ENCODE assay signal across 18 cellular contexts in the genomic region with DNA sequence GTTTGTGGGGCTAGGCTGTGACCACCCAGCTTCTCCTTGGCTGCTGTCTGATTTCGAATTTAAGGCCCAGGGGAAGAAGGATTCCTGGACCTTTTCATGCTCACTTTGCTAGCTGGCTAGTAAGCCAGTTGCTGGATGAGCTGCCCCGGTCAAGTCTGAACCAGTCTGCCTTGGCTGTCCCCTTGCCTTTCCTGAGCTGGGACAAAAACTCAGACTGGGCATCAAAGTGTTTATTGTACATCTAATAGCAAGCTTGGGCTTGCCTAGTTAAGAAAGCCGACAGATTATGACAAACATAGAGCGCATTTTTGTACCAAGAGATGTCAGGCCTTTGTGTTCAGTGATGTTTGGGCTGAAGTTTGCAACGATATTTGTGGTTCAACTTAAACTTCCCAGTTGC. TPM values are rescaled to one million over a fixed set of nuclear protein-coding genes. Genes with fewer than 3 reads are reported as not detected.
A peak's percentile ranks its signal among the peaks of the same experiment; 100 is the strongest.
DNase-seq lines count a peak whose midpoint lies in the region; ATAC-seq and TF ChIP-seq lines count a peak whose summit lies in the region.
"Had no signal": no experiment of that assay in that cellular context is flagged by ENCODE, and none has a peak within 500 bp of the region (broad histone marks: within the 10 kb centered on the region; RNA-seq: fewer than 3 reads in every experiment).

No MANE protein-coding gene starts in this region.

- H3K79me1 ChIP-seq in mesendoderm (ENCODE audit: low read length) = no peaks in the 10 kb centered on the region

- no peak overlapping the region for H4K8ac ChIP-seq in mesendoderm (ENCODE audit: low read depth, low read length)

- no peak overlapping the region for H2BK15ac ChIP-seq in mesendoderm (replicated peaks; ENCODE audit: low read depth)

- H3K4me1 ChIP-seq in mesendoderm (ENCODE audit: control insufficient read depth, low read depth, low read length) = peaks cover 4% of the 10 kb centered on the region
- H3K4me1 ChIP-seq in thoracic aorta (ENCODE audit: control insufficient read depth in 1 of 2, low read depth in 2 of 2) = peaks cover 0 to 4% of the 10 kb centered on the region in 2 donors
- H3K4me1 ChIP-seq: BLaER1 treated with 17β-estradiol and CSF1 and Interleukin-3, amounts not matched to agents 10 nM and 100 nM; uterus had no signal

- H3K36me3 ChIP-seq in mesendoderm (ENCODE audit: control insufficient read depth, insufficient read depth, low read length) (no peaks in the 10 kb centered on the region), thoracic aorta (no peaks in the 10 kb centered on the region)
- H3K36me3 ChIP-seq: BLaER1 treated with 17β-estradiol and CSF1 and Interleukin-3, amounts not matched to agents 10 nM and 100 nM; spleen; uterus had no signal

- H3K56ac ChIP-seq in mesendoderm (ENCODE audit: low read length) = peak overlapping the region; percentile 25

- H4K5ac ChIP-seq in mesendoderm (ENCODE audit: low read length) = no peak overlapping the region

- no peak overlapping the region for H2AK5ac ChIP-seq in mesendoderm (ENCODE audit: low read length)

- intact Hi-C loops in left ventricle myocardium superior (cut with micrococcal nuclease) = no loop called here

- H2BK5ac ChIP-seq in mesendoderm (ENCODE audit: low read length) = no peak overlapping the region

- H3K4me3 ChIP-seq in mesendoderm (ENCODE audit: low read length) (no peak overlapping the region), thoracic aorta (peak overlapping the region; percentile 68)
- H3K4me3 ChIP-seq: BLaER1 treated with 17β-estradiol and CSF1 and Interleukin-3, amounts not matched to agents 10 nM and 100 nM; spleen; uterus had no signal

- peak overlapping the region; percentile 25 for H3K4me3 Mint-ChIP-seq in chondrocyte (ENCODE audit: unreplicated experiment)
- H3K4me3 Mint-ChIP-seq: activated CD4-positive, alpha-beta T cell treated with anti-CD3 and anti-CD28 coated beads, Interleukin-2, amount 10 ng/mL, durations not matched to agents 7 days and 5 days; activated naive CD8-positive, alpha-beta T cell treated with anti-CD3 and anti-CD28 coated beads, Interleukin-2, amount 50 U/mL, for 24 hours; naive thymus-derived CD4-positive, alpha-beta T cell had no signal

- no peak overlapping the region for H3K27ac ChIP-seq in mesendoderm (ENCODE audit: low read depth, low read length)
- no peak overlapping the region for H3K27ac ChIP-seq in thoracic aorta
- H3K27ac ChIP-seq: BLaER1 treated with 17β-estradiol and CSF1 and Interleukin-3, amounts not matched to agents 10 nM and 100 nM; spleen; uterus had no signal

- no peak overlapping the region for H3K23ac ChIP-seq in mesendoderm (ENCODE audit: low read length)

- H3K4me2 ChIP-seq in mesendoderm (ENCODE audit: low read length) = peak overlapping the region; percentile 28
- H3K4me2 ChIP-seq: BLaER1 treated with 17β-estradiol and CSF1 and Interleukin-3, amounts not matched to agents 10 nM and 100 nM had no signal

- no peak for ATAC-seq in thoracic aorta (ENCODE audit: insufficient number of reproducible peaks, low FRiP score, low read depth)
- ATAC-seq in left ventricle myocardium superior = no peak
- ATAC-seq: activated naive CD8-positive, alpha-beta T cell treated with anti-CD3 and anti-CD28 coated beads, Interleukin-2, amount 50 U/mL, for 24 hours; naive thymus-derived CD4-positive, alpha-beta T cell had no signal

- no peaks in the 10 kb centered on the region for H3K9me3 ChIP-seq in thoracic aorta
- H3K9me3 ChIP-seq: uterus had no signal

- no peaks in the 10 kb centered on the region for H3K79me2 ChIP-seq in mesendoderm (ENCODE audit: control insufficient read depth, insufficient read depth, low read length)

- no CpG with 5 or more reads among the region's 5 CpGs for WGBS in mesendoderm (ENCODE audit: extremely low coverage, insufficient coverage, low lambda C conversion rate)

- no peak for TF ChIP-seq CTCF in chondrocyte (IDR thresholded peaks at IDR 0.05)
- no peak for TF ChIP-seq CTCF in thoracic aorta (IDR thresholded peaks at IDR 0.05)

- H3K27me3 ChIP-seq in mesendoderm (ENCODE audit: insufficient read depth, low read length, poor library complexity) (peaks cover 6% of the 10 kb centered on the region), thoracic aorta (replicated peaks; ENCODE audit: insufficient read depth) (no peaks in the 10 kb centered on the region)
- H3K27me3 ChIP-seq: BLaER1 treated with 17β-estradiol and CSF1 and Interleukin-3, amounts not matched to agents 10 nM and 100 nM had no signal

- H3K4me1 Mint-ChIP-seq in chondrocyte (ENCODE audit: low read depth) = peaks cover 5% of the 10 kb centered on the region
- H3K4me1 Mint-ChIP-seq: activated CD4-positive, alpha-beta T cell treated with anti-CD3 and anti-CD28 coated beads, Interleukin-2, amount 10 ng/mL, durations not matched to agents 7 days and 5 days; activated naive CD8-positive, alpha-beta T cell treated with anti-CD3 and anti-CD28 coated beads, Interleukin-2, amount 50 U/mL, for 24 hours; naive thymus-derived CD4-positive, alpha-beta T cell had no signal

- peaks cover 44% of the 10 kb centered on the region for H3K27me3 Mint-ChIP-seq in chondrocyte (ENCODE audit: low read depth)

- H3K18ac ChIP-seq in mesendoderm (ENCODE audit: low read length) = no peak overlapping the region

- DNase-seq in NCI-H510A treated with DMSO at 0.1 percent for 48 hours (lab: John Stamatoyannopoulos, UW) (peak; percentile 56), NCI-H510A (lab: John Stamatoyannopoulos, UW) (no peak), chondrocyte (ENCODE audit: low spot score) (no peak), mesendoderm (no peak), thoracic aorta (ENCODE audit: low spot score) (no peak), GDM1 (lab: John Stamatoyannopoulos, UW) (no peak), left ventricle myocardium superior (no peak), NCI-H1694 treated with DMSO at 0.1 percent for 48 hours (lab: John Stamatoyannopoulos, UW) (no peak)
- DNase-seq: activated CD4-positive, alpha-beta T cell treated with anti-CD3 and anti-CD28 coated beads, Interleukin-2, amount 10 ng/mL, durations not matched to agents 7 days and 5 days; activated naive CD8-positive, alpha-beta T cell treated with anti-CD3 and anti-CD28 coated beads, Interleukin-2, amount 50 U/mL, for 24 hours; naive thymus-derived CD4-positive, alpha-beta T cell; spleen; stimulated activated CD4-positive, alpha-beta T cell treated with anti-CD3 and anti-CD28 coated beads, Interleukin-4, amount 100 ng/mL, for 4 hours; uterus had no signal

- no peak overlapping the region for H3K27ac Mint-ChIP-seq in chondrocyte (ENCODE audit: unreplicated experiment)
- H3K27ac Mint-ChIP-seq: activated CD4-positive, alpha-beta T cell treated with anti-CD3 and anti-CD28 coated beads, Interleukin-2, amount 10 ng/mL, durations not matched to agents 7 days and 5 days; activated naive CD8-positive, alpha-beta T cell treated with anti-CD3 and anti-CD28 coated beads, Interleukin-2, amount 50 U/mL, for 24 hours; activated T-helper 2 cell treated with anti-CD3 and anti-CD28 coated beads, Interferon-gamma antibody, Interleukin-2, Interleukin-4, amounts not matched to agents 10 μg/mL and 5 μg/mL and 100 μg/mL, durations not matched to agents 14 hours and 24 hours and 36 hours; naive thymus-derived CD4-positive, alpha-beta T cell had no signal

- peaks cover 12% of the 10 kb centered on the region for H3K9me3 Mint-ChIP-seq in chondrocyte (ENCODE audit: low read depth)
- H3K9me3 Mint-ChIP-seq: activated T-helper 2 cell treated with anti-CD3 and anti-CD28 coated beads, Interferon-gamma antibody, Interleukin-2, Interleukin-4, amounts not matched to agents 10 μg/mL and 5 μg/mL and 100 μg/mL, durations not matched to agents 14 hours and 24 hours and 36 hours had no signal

- H3K36me3 Mint-ChIP-seq in chondrocyte (ENCODE audit: low read depth) = peaks cover 1% of the 10 kb centered on the region

- no peak overlapping the region for H3K4ac ChIP-seq in mesendoderm (ENCODE audit: low read depth, low read length)

- H2BK120ac ChIP-seq in mesendoderm (ENCODE audit: low read depth, low read length) = no peak overlapping the region

- peak overlapping the region; percentile 7 for H3K9ac ChIP-seq in mesendoderm (ENCODE audit: low read length)
- H3K9ac ChIP-seq: BLaER1 treated with 17β-estradiol and CSF1 and Interleukin-3, amounts not matched to agents 10 nM and 100 nM had no signal

RNA-seq across cellular contexts. Expression of gene PAK5, which starts 0.8 kb away (rescaled TPM):
- total RNA-seq in chondrocyte = not detected in 3 replicates
- 0.25 TPM for polyA plus RNA-seq in mesendoderm (2013, experiment 1 of 2)
- 0.24 TPM for polyA plus RNA-seq in mesendoderm (2013, experiment 2 of 2)
- not detected for total RNA-seq in thoracic aorta
- not detected for total RNA-seq in left ventricle myocardium superior
- total RNA-seq: activated CD4-positive, alpha-beta T cell treated with anti-CD3 and anti-CD28 coated beads, Interleukin-2, amount 10 ng/mL, durations not matched to agents 7 days and 5 days; activated T-helper 2 cell treated with anti-CD3 and anti-CD28 coated beads, Interferon-gamma antibody, Interleukin-2, Interleukin-4, amounts not matched to agents 10 μg/mL and 5 μg/mL and 100 μg/mL, durations not matched to agents 14 hours and 24 hours and 36 hours; naive thymus-derived CD4-positive, alpha-beta T cell; pulmonary artery endothelial cell; spleen had no signal
- polyA plus RNA-seq: keratinocyte; naive thymus-derived CD4-positive, alpha-beta T cell; spleen had no signal
